Comparison of ENCODE assay signal across 8 cellular contexts in genomic region chr17:81517339-81518112, GRCh38. TPM values are rescaled to one million over a fixed set of nuclear protein-coding genes. Genes with fewer than 3 reads are reported as not detected.
A peak's percentile ranks its signal among the peaks of the same experiment; 100 is the strongest.
DNase-seq lines count a peak whose midpoint lies in the region; ATAC-seq and TF ChIP-seq lines count a peak whose summit lies in the region.

No MANE protein-coding gene starts in this region.

- DNase-seq in GM10266 (ENCODE audit: extremely low spot score) (peak; percentile 93), PC-3 (no peak), Right ventricle myocardium superior (peak; percentile 46), stomach (no peak), NCI-H526 treated with DMSO at 0.1 percent for 48 hours (lab: John Stamatoyannopoulos, UW) (no peak)
- DNase-seq in stimulated activated CD4-positive, alpha-beta T cell treated with anti-CD3 and anti-CD28 coated beads, Interleukin-1b, Interleukin-23, amount 100 ng/mL, for 48 hours: no peak

- no peaks in the 10 kb centered on the region; the same call in 1 of the 2 replicates for H4K20me1 ChIP-seq in PC-3 (ENCODE audit: low read length)

- H3K36me3 ChIP-seq in PC-3 (ENCODE audit: low read depth, low read length) (no peaks in the 10 kb centered on the region), stomach (no peaks in the 10 kb centered on the region)

- 59 to 74% (median 65%) methylated on average over 15 to 24 of the region's 24 CpGs for WGBS in stomach, 5 donors

- peak overlapping the region; percentile 96; the same call in 1 of the 2 replicates for H3K4me2 ChIP-seq in PC-3 (ENCODE audit: low read length)

- TF ChIP-seq CTCF in GM10266 (IDR thresholded peaks at IDR 0.05; ENCODE audit: control insufficient read depth, insufficient read depth, low read depth, missing control alignments) (no peak), PC-3 (conservative IDR thresholded peaks at IDR 0.05; ENCODE audit: low read depth, low read length) (no peak), stomach (IDR thresholded peaks at IDR 0.05) (no peak)

- TF ChIP-seq EP300 in stomach (IDR thresholded peaks at IDR 0.05): no peak

- H3K9ac ChIP-seq in PC-3 (ENCODE audit: low read length): no peak overlapping the region

- TF ChIP-seq POLR2A in stomach (IDR thresholded peaks at IDR 0.05): no peak

- no peak overlapping the region for H3K4me3 ChIP-seq in PC-3 (ENCODE audit: low read length)
- H3K4me3 ChIP-seq in stomach: peak overlapping the region; percentile 1 to 90 (median 46)

- H3K27ac ChIP-seq in PC-3 (ENCODE audit: low read length) (no peak overlapping the region), stomach (peak overlapping the region in 4 of 5 donors; percentile 100)

- H3K27me3 ChIP-seq in PC-3 (ENCODE audit: low read length) (no peaks in the 10 kb centered on the region), stomach (peaks cover 0 to 2% (median 0%) of the 10 kb centered on the region in 3 donors)

- CTCF ChIA-PET in PC-3 (lab: Charles Lee): no interaction called here

- H3F3A ChIP-seq in PC-3 (ENCODE audit: low read length, unreplicated experiment): peaks cover 6% of the 10 kb centered on the region

- intact Hi-C loops in PC-3 (cut with micrococcal nuclease): loop anchor here (10.0 kb wide), 1 partner anchor 123 kb away; the partner anchor contains the start of gene BAHCC1
- intact Hi-C loops in Right ventricle myocardium superior (cut with DNase I): no loop called here
- intact Hi-C loops in stomach (cut with DNase I; ENCODE audit: low total_unique reads): no loop called here

- no peak overlapping the region for H2AFZ ChIP-seq in PC-3 (ENCODE audit: low read length)

- BruUV-seq in PC-3 (replicated peaks; lab: Mats Ljungman, UMichigan): no TSS peak

- POLR2A ChIA-PET in PC-3 (lab: Charles Lee; ENCODE audit: unreplicated experiment): no interaction called here

- H3K79me2 ChIP-seq in PC-3 (ENCODE audit: low read length): peaks cover 39% of the 10 kb centered on the region

- H3K9me3 ChIP-seq in PC-3 (ENCODE audit: low read length) (no peaks in the 10 kb centered on the region), stomach (no peaks in the 10 kb centered on the region)

- peaks cover 47% of the 10 kb centered on the region for H3K4me1 ChIP-seq in PC-3 (ENCODE audit: insufficient read depth, low read length)
- peaks cover 41 to 63% (median 58%) of the 10 kb centered on the region in 4 donors for H3K4me1 ChIP-seq in stomach

- ATAC-seq in GM21786 (IDR thresholded peaks at IDR 0.05; ENCODE audit: unreplicated experiment) (peak; percentile 26), PC-3 (no peak), Right ventricle myocardium superior (ENCODE audit: poor library complexity) (no peak), GM18870 (IDR thresholded peaks at IDR 0.05; ENCODE audit: unreplicated experiment) (no peak)

- H3K9me2 ChIP-seq in PC-3 (replicated peaks; ENCODE audit: low read length): no peaks in the 10 kb centered on the region

RNA-seq across cellular contexts. Expression of gene ACTG1, which starts 4.9 kb away (rescaled TPM):
- 4,503 and 4,798 TPM in 2 replicates for total RNA-seq in PC-3 (2014; rRNA removed)
- total RNA-seq in Right ventricle myocardium superior: 369 TPM
- total RNA-seq in stomach: 1,000 to 10,000 TPM in 4 of 5 donors, 100 to 1,000 TPM in 1; 978 to 2,952 (median 1,777) TPM
- 1,000 to 10,000 TPM; 1,866 to 2,457 (median 2,070) TPM for polyA plus RNA-seq in stomach

RNA-seq across cellular contexts. Expression of gene FSCN2, which starts 10.7 kb away (rescaled TPM):
- total RNA-seq in PC-3 (2014; rRNA removed): 0.87 and 2.4 TPM in 2 replicates
- total RNA-seq in Right ventricle myocardium superior: 0.19 TPM
- 10 to 100 TPM in 1 of 5 donors, 1 to 10 TPM in 3, not detected in 1; 2.8 to 21.7 (median 6.2) TPM for total RNA-seq in stomach
- 1 to 10 TPM in 2 of 3 donors, under 1 TPM in 1; 0.90 to 2.7 (median 2.1) TPM for polyA plus RNA-seq in stomach

RNA-seq across cellular contexts. Expression of gene FAAP100, which starts 34.6 kb away (rescaled TPM):
- total RNA-seq in PC-3 (2014; rRNA removed) (23.3 and 34.6 TPM in 2 replicates), Right ventricle myocardium superior (13.0 TPM), stomach (100 to 1,000 TPM in 1 of 5 donors, 10 to 100 TPM in 4; 11.9 to 130 (median 51.8) TPM)
- polyA plus RNA-seq in stomach: 10 to 100 TPM; 12.2 to 17.1 (median 17.0) TPM

Comparison
In these comparisons a context has a peak if more than half of its experiments do, and no peak if none do; other contexts are left out.
1. DNase-seq: peak in GM10266 (single experiment) and Right ventricle myocardium superior (single experiment); none in PC-3 (single experiment), stomach (single experiment), stimulated activated CD4-positive, alpha-beta T cell treated with anti-CD3 and anti-CD28 coated beads, Interleukin-1b, Interleukin-23, amount 100 ng/mL, for 48 hours (single experiment) and NCI-H526 treated with DMSO at 0.1 percent for 48 hours (single experiment).